Comparison of ENCODE assay signal across 26 cellular contexts in the genomic region with DNA sequence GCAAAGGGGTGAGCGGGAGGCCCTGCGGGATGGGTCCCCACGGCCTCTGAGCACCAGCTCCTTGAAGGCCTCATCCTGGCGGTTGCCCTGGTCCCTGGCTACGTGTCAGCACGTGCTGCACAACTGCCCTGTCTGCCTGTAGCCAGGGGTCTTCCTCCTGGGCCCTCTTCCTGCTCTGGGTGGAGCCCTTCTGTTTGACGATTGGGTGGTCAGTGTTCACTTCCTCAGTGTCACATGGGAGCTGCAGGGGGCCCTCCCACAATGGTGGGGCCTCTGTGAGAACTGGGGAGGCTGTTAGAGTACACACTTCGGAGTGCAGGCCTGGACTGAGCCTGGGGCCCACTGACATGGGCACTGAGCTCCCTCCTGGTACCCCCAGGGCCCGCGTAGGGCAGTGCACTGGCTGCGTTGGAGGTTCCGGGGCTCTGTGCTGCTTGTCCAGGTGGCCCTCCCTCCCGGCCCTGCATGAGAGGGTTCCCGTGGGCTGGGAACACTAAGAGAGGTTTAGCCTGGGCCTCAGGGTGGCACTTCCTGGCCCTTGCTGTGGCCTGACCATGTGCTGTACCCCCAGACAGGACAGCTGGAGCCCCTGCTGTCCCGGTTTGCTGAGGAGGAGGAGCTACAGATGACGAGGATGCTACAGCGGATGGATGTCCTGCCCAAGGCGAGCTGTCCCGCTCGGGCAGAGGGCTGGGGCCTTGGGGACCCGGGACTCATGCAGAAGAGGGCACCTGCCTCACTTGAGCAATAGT. TPM values are rescaled to one million over a fixed set of nuclear protein-coding genes. Genes with fewer than 3 reads are reported as not detected.
DNase-seq lines count a peak whose midpoint lies in the region; ATAC-seq and TF ChIP-seq lines count a peak whose summit lies in the region.
"Had no signal": no experiment of that assay in that cellular context is flagged by ENCODE, and none has a peak within 500 bp of the region (broad histone marks: within the 10 kb centered on the region; RNA-seq: fewer than 3 reads in every experiment).

No MANE protein-coding gene starts in this region.

- no peak overlapping the region for H3K27ac Mint-ChIP-seq in activated CD8-positive, alpha-beta T cell treated with anti-CD3 and anti-CD28 coated beads for 36 hours
- no peak overlapping the region for H3K27ac Mint-ChIP-seq in activated CD8-positive, alpha-beta T cell treated with anti-CD3 and anti-CD28 coated beads, Interleukin-2, amount 10 ng/mL, durations not matched to agents 7 days and 5 days
- no peak overlapping the region for H3K27ac Mint-ChIP-seq in activated naive CD8-positive, alpha-beta T cell treated with anti-CD3 and anti-CD28 coated beads, Interleukin-2, amount 10 ng/mL, durations not matched to agents 7 days and 5 days
- H3K27ac Mint-ChIP-seq: activated CD4-positive, alpha-beta T cell treated with anti-CD3 and anti-CD28 coated beads for 36 hours; dendritic cell treated with granulocyte-macrophage colony-stimulating factor and Interleukin-4, amounts not matched to agents 40 ng/mL and 50 ng/mL, for 4 days; memory B cell; T-helper 17 cell had no signal

- H4K8ac ChIP-seq in neuronal stem cell (ENCODE audit: low read depth, low read length), result no peak overlapping the region

- POLR2A ChIA-PET in activated CD8-positive, alpha-beta T cell treated with anti-CD3 and anti-CD28 coated beads for 36 hours (lab: Charles Lee), result interaction anchor here (1.8 kb wide), 1 partner anchor 14 kb away, joined by 4 read pairs; a partner anchor contains a TSS
- POLR2A ChIA-PET in activated CD8-positive, alpha-beta T cell treated with anti-CD3 and anti-CD28 coated beads, Interleukin-2, amount 10 ng/mL, durations not matched to agents 7 days and 5 days (lab: Charles Lee), result no interaction called here
- POLR2A ChIA-PET in activated naive CD8-positive, alpha-beta T cell treated with anti-CD3 and anti-CD28 coated beads, Interleukin-2, amount 10 ng/mL, durations not matched to agents 7 days and 5 days (lab: Charles Lee), result interaction anchor here (1.4 kb wide), 1 partner anchor 14 kb away, joined by 4 read pairs; a partner anchor contains a TSS

- no peaks in the 10 kb centered on the region for H3K36me3 ChIP-seq in BLaER1 treated with 17β-estradiol and CSF1 and Interleukin-3, amounts not matched to agents 10 nM and 100 nM
- H3K36me3 ChIP-seq in neuronal stem cell (replicated peaks in 1 of 2; ENCODE audit: control insufficient read depth in 2 of 2, insufficient read depth in 2 of 2, low read length in 2 of 2), result no peaks in the 10 kb centered on the region
- no peaks in the 10 kb centered on the region for H3K36me3 ChIP-seq in colonic mucosa
- H3K36me3 ChIP-seq: esophagus squamous epithelium, heart right ventricle had no signal

- H3K79me1 ChIP-seq in neuronal stem cell (ENCODE audit: low read depth, low read length), result peaks cover 2% of the 10 kb centered on the region

- WGBS in neuronal stem cell (ENCODE audit: extremely low coverage in 2 of 2, insufficient read length in 2 of 2, insufficient replicate concordance in 1 of 2), 2 donors, result no CpG with 5 or more reads among the region's 21 CpGs

- peak overlapping the region; percentile 40 for H2AK5ac ChIP-seq in neuronal stem cell (ENCODE audit: low read depth, low read length)

- no peak for DNase-seq in activated CD8-positive, alpha-beta T cell treated with anti-CD3 and anti-CD28 coated beads for 36 hours
- no peak for DNase-seq in activated CD8-positive, alpha-beta T cell treated with anti-CD3 and anti-CD28 coated beads, Interleukin-2, amount 10 ng/mL, durations not matched to agents 7 days and 5 days
- DNase-seq in activated naive CD8-positive, alpha-beta T cell treated with anti-CD3 and anti-CD28 coated beads, Interleukin-2, amount 10 ng/mL, durations not matched to agents 7 days and 5 days, result no peak
- no peak for DNase-seq in neuronal stem cell (ENCODE audit: low spot score)
- DNase-seq in colonic mucosa, result no peak
- DNase-seq: activated CD4-positive, alpha-beta T cell treated with anti-CD3 and anti-CD28 coated beads for 36 hours; activated T-cell treated with anti-CD3 and anti-CD28 coated beads, Interleukin-2, amount 50 U/mL, for 1 hour; amygdala; esophagus squamous epithelium; foreskin melanocyte; HCEC 1CT; NCI-H1417 treated with DMSO at 0.1 percent for 48 hours; NCI-H2081; NCI-H226; SK-N-SH; small intestine; stimulated activated CD4-positive, alpha-beta T cell treated with anti-CD3 and anti-CD28 coated beads, Interleukin-1b, Interleukin-23, amount 100 ng/mL, for 48 hours; trophoblast cell had no signal

- peaks cover 0 to 54% (median 37%) of the 10 kb centered on the region in 10 experiments; a peak in 18 of 20 replicates for H3K4me1 ChIP-seq in BLaER1 treated with 17β-estradiol and CSF1 and Interleukin-3, amounts not matched to agents 10 nM and 100 nM
- H3K4me1 ChIP-seq in neuronal stem cell (ENCODE audit: control insufficient read depth in 2 of 2, insufficient read depth in 1 of 2, low read depth in 1 of 2, low read length in 2 of 2), result no peaks in the 10 kb centered on the region
- H3K4me1 ChIP-seq in colonic mucosa, result no peaks in the 10 kb centered on the region
- H3K4me1 ChIP-seq: A549, heart right ventricle had no signal

- H3K9me3 Mint-ChIP-seq in activated CD8-positive, alpha-beta T cell treated with anti-CD3 and anti-CD28 coated beads for 36 hours, result no peaks in the 10 kb centered on the region
- no peaks in the 10 kb centered on the region for H3K9me3 Mint-ChIP-seq in activated CD8-positive, alpha-beta T cell treated with anti-CD3 and anti-CD28 coated beads, Interleukin-2, amount 10 ng/mL, durations not matched to agents 7 days and 5 days (ENCODE audit: insufficient read depth)
- no peaks in the 10 kb centered on the region for H3K9me3 Mint-ChIP-seq in activated naive CD8-positive, alpha-beta T cell treated with anti-CD3 and anti-CD28 coated beads, Interleukin-2, amount 10 ng/mL, durations not matched to agents 7 days and 5 days
- H3K9me3 Mint-ChIP-seq: dendritic cell treated with granulocyte-macrophage colony-stimulating factor and Interleukin-4, amounts not matched to agents 40 ng/mL and 50 ng/mL, for 4 days; memory B cell had no signal

- H2BK15ac ChIP-seq in neuronal stem cell (ENCODE audit: low read length), result no peak overlapping the region

- peaks cover 2% of the 10 kb centered on the region for H3K4me1 Mint-ChIP-seq in activated CD8-positive, alpha-beta T cell treated with anti-CD3 and anti-CD28 coated beads for 36 hours (ENCODE audit: low read depth)
- H3K4me1 Mint-ChIP-seq in activated CD8-positive, alpha-beta T cell treated with anti-CD3 and anti-CD28 coated beads, Interleukin-2, amount 10 ng/mL, durations not matched to agents 7 days and 5 days (ENCODE audit: low read depth), result peaks cover 12% of the 10 kb centered on the region
- H3K4me1 Mint-ChIP-seq in activated naive CD8-positive, alpha-beta T cell treated with anti-CD3 and anti-CD28 coated beads, Interleukin-2, amount 10 ng/mL, durations not matched to agents 7 days and 5 days, result peaks cover 1% of the 10 kb centered on the region
- H3K4me1 Mint-ChIP-seq: activated CD4-positive, alpha-beta T cell treated with anti-CD3 and anti-CD28 coated beads for 36 hours; T-helper 17 cell had no signal

- intact Hi-C loops in activated CD8-positive, alpha-beta T cell treated with anti-CD3 and anti-CD28 coated beads for 36 hours (cut with micrococcal nuclease), result no loop called here
- intact Hi-C loops in colonic mucosa (cut with DNase I), result no loop called here

- H3K4ac ChIP-seq in neuronal stem cell (ENCODE audit: low read length), result no peak overlapping the region

- ATAC-seq in activated CD8-positive, alpha-beta T cell treated with anti-CD3 and anti-CD28 coated beads for 36 hours, result peak; percentile 63
- ATAC-seq in activated CD8-positive, alpha-beta T cell treated with anti-CD3 and anti-CD28 coated beads, Interleukin-2, amount 10 ng/mL, durations not matched to agents 7 days and 5 days, result no peak
- peak; percentile 41 for ATAC-seq in activated naive CD8-positive, alpha-beta T cell treated with anti-CD3 and anti-CD28 coated beads, Interleukin-2, amount 10 ng/mL, durations not matched to agents 7 days and 5 days (ENCODE audit: low read depth)
- ATAC-seq in GM21619 (IDR thresholded peaks at IDR 0.05; ENCODE audit: unreplicated experiment), result no peak
- ATAC-seq in GM18870 (IDR thresholded peaks at IDR 0.05; ENCODE audit: unreplicated experiment), result no peak
- ATAC-seq: A549; activated CD4-positive, alpha-beta T cell treated with anti-CD3 and anti-CD28 coated beads for 36 hours; heart right ventricle; T-helper 17 cell had no signal

- peak overlapping the region; percentile 66 for H2AFZ ChIP-seq in neuronal stem cell (ENCODE audit: low read length)

- no peak overlapping the region for H3K4me3 Mint-ChIP-seq in activated CD8-positive, alpha-beta T cell treated with anti-CD3 and anti-CD28 coated beads for 36 hours
- no peak overlapping the region for H3K4me3 Mint-ChIP-seq in activated CD8-positive, alpha-beta T cell treated with anti-CD3 and anti-CD28 coated beads, Interleukin-2, amount 10 ng/mL, durations not matched to agents 7 days and 5 days
- no peak overlapping the region for H3K4me3 Mint-ChIP-seq in activated naive CD8-positive, alpha-beta T cell treated with anti-CD3 and anti-CD28 coated beads, Interleukin-2, amount 10 ng/mL, durations not matched to agents 7 days and 5 days
- H3K4me3 Mint-ChIP-seq: activated CD4-positive, alpha-beta T cell treated with anti-CD3 and anti-CD28 coated beads for 36 hours; dendritic cell treated with granulocyte-macrophage colony-stimulating factor and Interleukin-4, amounts not matched to agents 40 ng/mL and 50 ng/mL, for 4 days; memory B cell; T-helper 17 cell had no signal

- no peaks in the 10 kb centered on the region for H4K20me1 ChIP-seq in BLaER1 treated with 17β-estradiol and CSF1 and Interleukin-3, amounts not matched to agents 10 nM and 100 nM

- H3K9me3 ChIP-seq in BLaER1 treated with 17β-estradiol and CSF1 and Interleukin-3, amounts not matched to agents 10 nM and 100 nM (replicated peaks in 1 of 11), result no peaks in the 10 kb centered on the region
- H3K9me3 ChIP-seq in neuronal stem cell (replicated peaks in 1 of 2; ENCODE audit: control insufficient read depth in 2 of 2, insufficient read depth in 1 of 2, low read depth in 1 of 2, low read length in 2 of 2) (no peaks in the 10 kb centered on the region), colonic mucosa (no peaks in the 10 kb centered on the region)
- H3K9me3 ChIP-seq: A549, esophagus squamous epithelium, heart right ventricle, SK-N-SH had no signal

- H3K4me3 ChIP-seq in BLaER1 treated with 17β-estradiol and CSF1 and Interleukin-3, amounts not matched to agents 10 nM and 100 nM, result no peak overlapping the region
- H3K4me3 ChIP-seq in neuronal stem cell (ENCODE audit: low read length in 2 of 2), result no peak overlapping the region
- H3K4me3 ChIP-seq in colonic mucosa, result no peak overlapping the region
- H3K4me3 ChIP-seq: A549, esophagus squamous epithelium, heart right ventricle had no signal

- H3K23ac ChIP-seq in neuronal stem cell (ENCODE audit: low read depth, low read length, poor library complexity), result no peak overlapping the region

- no peak overlapping the region for H3K9ac ChIP-seq in BLaER1 treated with 17β-estradiol and CSF1 and Interleukin-3, amounts not matched to agents 10 nM and 100 nM
- H3K9ac ChIP-seq in neuronal stem cell (ENCODE audit: low read depth, low read length, poor library complexity) (no peak overlapping the region), colonic mucosa (ENCODE audit: low read depth in 2 of 2, low read length in 2 of 2) (no peak overlapping the region)
- H3K9ac ChIP-seq: SK-N-SH had no signal

- H2BK5ac ChIP-seq in neuronal stem cell (ENCODE audit: low read length), result no peak overlapping the region

- no peak overlapping the region for H3K18ac ChIP-seq in neuronal stem cell (ENCODE audit: low read length)

- peaks cover 5% of the 10 kb centered on the region for H3K27me3 Mint-ChIP-seq in activated CD8-positive, alpha-beta T cell treated with anti-CD3 and anti-CD28 coated beads for 36 hours
- H3K27me3 Mint-ChIP-seq in activated CD8-positive, alpha-beta T cell treated with anti-CD3 and anti-CD28 coated beads, Interleukin-2, amount 10 ng/mL, durations not matched to agents 7 days and 5 days (ENCODE audit: low read depth), result peaks cover 7% of the 10 kb centered on the region
- H3K27me3 Mint-ChIP-seq in activated naive CD8-positive, alpha-beta T cell treated with anti-CD3 and anti-CD28 coated beads, Interleukin-2, amount 10 ng/mL, durations not matched to agents 7 days and 5 days, result peaks cover 10% of the 10 kb centered on the region
- H3K27me3 Mint-ChIP-seq: memory B cell, T-helper 17 cell had no signal

- no peaks in the 10 kb centered on the region for H3K36me3 Mint-ChIP-seq in activated CD8-positive, alpha-beta T cell treated with anti-CD3 and anti-CD28 coated beads for 36 hours (ENCODE audit: low read depth)
- H3K36me3 Mint-ChIP-seq in activated CD8-positive, alpha-beta T cell treated with anti-CD3 and anti-CD28 coated beads, Interleukin-2, amount 10 ng/mL, durations not matched to agents 7 days and 5 days (ENCODE audit: low read depth), result no peaks in the 10 kb centered on the region
- H3K36me3 Mint-ChIP-seq in activated naive CD8-positive, alpha-beta T cell treated with anti-CD3 and anti-CD28 coated beads, Interleukin-2, amount 10 ng/mL, durations not matched to agents 7 days and 5 days, result no peaks in the 10 kb centered on the region
- H3K36me3 Mint-ChIP-seq: memory B cell had no signal

- no peak for TF ChIP-seq CTCF in activated CD8-positive, alpha-beta T cell treated with anti-CD3 and anti-CD28 coated beads for 36 hours (IDR thresholded peaks at IDR 0.05)
- TF ChIP-seq CTCF in colonic mucosa (IDR thresholded peaks at IDR 0.05), result no peak

- no peak overlapping the region for H2BK120ac ChIP-seq in neuronal stem cell (ENCODE audit: low read depth, low read length)

- CTCF ChIA-PET in activated CD8-positive, alpha-beta T cell treated with anti-CD3 and anti-CD28 coated beads for 36 hours (lab: Charles Lee), result no interaction called here
- CTCF ChIA-PET in activated CD8-positive, alpha-beta T cell treated with anti-CD3 and anti-CD28 coated beads, Interleukin-2, amount 10 ng/mL, durations not matched to agents 7 days and 5 days (lab: Charles Lee), result interaction anchor here (0.7 kb wide), 1 partner anchor 12 kb away, joined by 3 read pairs; no protein-coding TSS in a partner anchor

- H3K4me2 ChIP-seq in BLaER1 treated with 17β-estradiol and CSF1 and Interleukin-3, amounts not matched to agents 10 nM and 100 nM, result peak overlapping the region in 9 of 11 experiments; percentile 7 to 77 (median 55); a peak in 16 of 22 replicates
- no peak overlapping the region for H3K4me2 ChIP-seq in neuronal stem cell (ENCODE audit: insufficient read depth, low read length, poor library complexity, severe bottlenecking)
- H3K4me2 ChIP-seq: A549, SK-N-SH had no signal

- H4K91ac ChIP-seq in neuronal stem cell (ENCODE audit: low read depth, low read length, poor library complexity), result no peak overlapping the region

- peak overlapping the region in 1 of 11 experiments; percentile 28; a peak in 2 of 22 replicates for H3K27ac ChIP-seq in BLaER1 treated with 17β-estradiol and CSF1 and Interleukin-3, amounts not matched to agents 10 nM and 100 nM
- H3K27ac ChIP-seq in neuronal stem cell (replicated peaks; ENCODE audit: low read length) (no peak overlapping the region), colonic mucosa (no peak overlapping the region)
- H3K27ac ChIP-seq: A549, esophagus squamous epithelium, heart right ventricle had no signal

- H3K14ac ChIP-seq in neuronal stem cell (ENCODE audit: low read length), result no peak overlapping the region

- peaks cover 0 to 7% (median 0%) of the 10 kb centered on the region in 11 experiments; a peak in 4 of 22 replicates for H3K27me3 ChIP-seq in BLaER1 treated with 17β-estradiol and CSF1 and Interleukin-3, amounts not matched to agents 10 nM and 100 nM
- H3K27me3 ChIP-seq in neuronal stem cell (ENCODE audit: control insufficient read depth in 3 of 3, insufficient read depth in 3 of 3, low read depth in 1 of 3, low read length in 3 of 3) (peaks cover 0 to 19% (median 5%) of the 10 kb centered on the region in 3 experiments), colonic mucosa (peaks cover 9% of the 10 kb centered on the region)

- no peak overlapping the region for H2BK12ac ChIP-seq in neuronal stem cell (ENCODE audit: low read length)

RNA-seq across cellular contexts. Expression of a gene that starts 13.8 kb away (rescaled TPM):
- 10 to 100 TPM; 30.7 to 32.0 TPM for total RNA-seq in activated CD8-positive, alpha-beta T cell treated with anti-CD3 and anti-CD28 coated beads for 36 hours
- 10 to 100 TPM; 50.4 to 56.3 TPM for total RNA-seq in activated CD8-positive, alpha-beta T cell treated with anti-CD3 and anti-CD28 coated beads, Interleukin-2, amount 10 ng/mL, durations not matched to agents 7 days and 5 days
- total RNA-seq in activated naive CD8-positive, alpha-beta T cell treated with anti-CD3 and anti-CD28 coated beads, Interleukin-2, amount 10 ng/mL, durations not matched to agents 7 days and 5 days, result 10 to 100 TPM; 39.7 to 45.7 TPM
- 26.0 TPM for polyA plus RNA-seq in neuronal stem cell (2013, experiment 1 of 2)
- 25.8 TPM for polyA plus RNA-seq in neuronal stem cell (2013, experiment 2 of 2)
- total RNA-seq in colonic mucosa, result 10 to 100 TPM; 27.0 to 35.6 TPM

RNA-seq across cellular contexts. Expression of a gene that starts 38.0 kb away (rescaled TPM):
- total RNA-seq in activated CD8-positive, alpha-beta T cell treated with anti-CD3 and anti-CD28 coated beads for 36 hours, result 1 to 10 TPM; 2.8 to 3.7 TPM
- total RNA-seq in activated CD8-positive, alpha-beta T cell treated with anti-CD3 and anti-CD28 coated beads, Interleukin-2, amount 10 ng/mL, durations not matched to agents 7 days and 5 days, result 1 to 10 TPM; 3.7 to 3.8 TPM
- total RNA-seq in activated naive CD8-positive, alpha-beta T cell treated with anti-CD3 and anti-CD28 coated beads, Interleukin-2, amount 10 ng/mL, durations not matched to agents 7 days and 5 days, result 1 to 10 TPM; 5.7 to 6.1 TPM
- 23.2 TPM for polyA plus RNA-seq in neuronal stem cell (2013, experiment 1 of 2)
- polyA plus RNA-seq in neuronal stem cell (2013, experiment 2 of 2), result 22.9 TPM
- 1 to 10 TPM; 6.1 to 8.5 TPM for total RNA-seq in colonic mucosa

Comparison
In these comparisons a context has a peak if more than half of its experiments do, and no peak if none do; other contexts are left out.
1. ATAC-seq: peak in activated CD8-positive, alpha-beta T cell treated with anti-CD3 and anti-CD28 coated beads for 36 hours (single experiment) and activated naive CD8-positive, alpha-beta T cell treated with anti-CD3 and anti-CD28 coated beads, Interleukin-2, amount 10 ng/mL, durations not matched to agents 7 days and 5 days (single experiment); none in activated CD8-positive, alpha-beta T cell treated with anti-CD3 and anti-CD28 coated beads, Interleukin-2, amount 10 ng/mL, durations not matched to agents 7 days and 5 days (single experiment), GM21619 (single experiment) and GM18870 (single experiment).